Comparison of ENCODE assay signal across 24 cellular contexts in genomic region chr10:34859170-34859569, GRCh38. TPM values are rescaled to one million over a fixed set of nuclear protein-coding genes. Genes with fewer than 3 reads are reported as not detected.
DNase-seq lines count a peak whose midpoint lies in the region; TF ChIP-seq lines count a peak whose summit lies in the region.
"Had no signal": no experiment of that assay in that cellular context is flagged by ENCODE, and none has a peak within 500 bp of the region (broad histone marks: within the 10 kb centered on the region; RNA-seq: fewer than 3 reads in every experiment).

No MANE protein-coding gene starts in this region.

- H3K27ac ChIP-seq in testis: no peak overlapping the region
- H3K27ac ChIP-seq: neutrophil, psoas muscle, skin epidermis, transverse colon had no signal

- peaks cover 18% of the 10 kb centered on the region for H3K4me1 ChIP-seq in testis

- no peaks in the 10 kb centered on the region for H3K27me3 ChIP-seq in testis
- H3K27me3 ChIP-seq: neutrophil, transverse colon had no signal

- H3K36me3 ChIP-seq in testis (ENCODE audit: low read depth, missing control alignments): no peaks in the 10 kb centered on the region
- H3K36me3 ChIP-seq: HAP-1, neutrophil, transverse colon had no signal

- H3K9me3 ChIP-seq in testis: no peaks in the 10 kb centered on the region
- H3K9me3 ChIP-seq: HAP-1, neutrophil, psoas muscle, transverse colon had no signal

- TF ChIP-seq POLR2A in testis (IDR thresholded peaks at IDR 0.05): no peak

- TF ChIP-seq CTCF in fibroblast of villous mesenchyme (IDR thresholded peaks at IDR 0.05; ENCODE audit: insufficient read depth, low read depth, low read length) (no peak), testis (IDR thresholded peaks at IDR 0.05) (no peak)

- H3K4me3 ChIP-seq in fibroblast of villous mesenchyme (ENCODE audit: low read depth, low read length): no peak overlapping the region
- H3K4me3 ChIP-seq in testis: no peak overlapping the region
- H3K4me3 ChIP-seq: HAP-1, psoas muscle, skin epidermis, transverse colon had no signal

- intact Hi-C loops in testis (cut with DNase I; ENCODE audit: low total_unique reads): no loop called here

- peak; percentile 76 for DNase-seq in DMS53 (lab: John Stamatoyannopoulos, UW)
- peak; percentile 23 for DNase-seq in ELR (ENCODE audit: low read depth)
- DNase-seq in RPMI8226: peak; percentile 20
- DNase-seq in fibroblast of villous mesenchyme (ENCODE audit: low read depth): peak; percentile 6
- DNase-seq in testis: no peak
- DNase-seq in central memory CD4-positive, alpha-beta T cell: no peak
- DNase-seq in NCI-H1930 (lab: John Stamatoyannopoulos, UW): no peak
- DNase-seq: activated CD4-positive, alpha-beta T cell treated with anti-CD3 and anti-CD28 coated beads, Interleukin-2, amount 50 U/mL, for 4 hours; activated CD4-positive, CD25-positive, alpha-beta regulatory T cell; activated CD8-positive, alpha-beta memory T cell treated with anti-CD3 and anti-CD28 coated beads, Interleukin-2, amount 50 U/mL, for 4 hours; anterior cingulate cortex; CD4-positive, alpha-beta T cell; DMS79; foreskin melanocyte; Kasumi-1; mesendoderm; NCI-H1092 treated with DMSO at 0.1 percent for 48 hours; NCI-H2171 treated with DMSO at 0.1 percent for 48 hours; OCI-M1; psoas muscle; transverse colon had no signal

RNA-seq across cellular contexts. Expression of gene PARD3, which starts 44.1 kb away (rescaled TPM):
- total RNA-seq in fibroblast of villous mesenchyme (38.7 and 44.0 TPM in 2 replicates), testis (10 to 100 TPM; 49.5 to 59.5 TPM)
- polyA plus RNA-seq in testis (ENCODE audit: insufficient read depth, low read depth, low replicate concordance): 31.8 TPM

Comparison
In these comparisons a context has a peak if more than half of its experiments do, and no peak if none do; other contexts are left out.
1. DNase-seq: peak in DMS53 (single experiment), ELR (single experiment), RPMI8226 (single experiment) and fibroblast of villous mesenchyme (single experiment); none in testis (single experiment), central memory CD4-positive, alpha-beta T cell (single experiment) and NCI-H1930 (0 of 2).